34 cellular contexts compared by ENCODE assay signal in the genomic region with DNA sequence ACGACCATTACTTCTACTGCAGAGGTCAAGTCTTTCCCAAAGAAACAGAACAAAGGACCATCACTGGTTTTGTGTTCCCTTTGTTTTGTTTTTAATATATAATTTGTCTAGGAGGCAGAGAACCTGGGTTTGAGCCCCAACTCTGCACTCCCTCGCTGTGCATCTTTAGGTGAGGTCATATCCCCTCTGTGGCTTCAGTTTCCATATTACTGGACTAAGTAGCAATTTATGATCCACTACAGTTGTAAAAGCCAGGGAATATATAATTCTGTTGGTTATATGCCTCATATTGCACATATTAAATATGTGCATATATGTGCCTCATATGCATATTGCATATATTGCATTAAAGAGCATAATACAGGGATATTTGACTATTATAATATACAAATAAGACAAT.
"Had no signal": no experiment of that assay in that cellular context is flagged by ENCODE, and none has a peak within 500 bp of the region (broad histone marks: within the 10 kb centered on the region; RNA-seq: fewer than 3 reads in every experiment).

No MANE protein-coding gene starts in this region.

- H3K9me3 ChIP-seq: MG63 had no signal

- DNase-seq: Karpas-422, Kasumi-1, MG63, MM.1S, MV-4-11, NCI-H1048, NCI-H1092, NCI-H1092 treated with DMSO at 0.1 percent for 48 hours, NCI-H1105, NCI-H1105 treated with DMSO at 0.1 percent for 48 hours, NCI-H1417, NCI-H1417 treated with DMSO at 0.1 percent for 48 hours, NCI-H1436, NCI-H1436 treated with DMSO at 0.1 percent for 48 hours, NCI-H146, NCI-H1694, NCI-H1694 treated with DMSO at 0.1 percent for 48 hours, NCI-H187, NCI-H187 treated with DMSO at 0.1 percent for 48 hours, NCI-H1930, NCI-H2029, NCI-H2029 treated with DMSO at 0.1 percent for 48 hours, NCI-H2081, NCI-H2081 treated with DMSO at 0.1 percent for 48 hours, NCI-H2107, NCI-H2171, NCI-H2171 treated with DMSO at 0.1 percent for 48 hours, NCI-H2227 treated with DMSO at 0.1 percent for 48 hours, NCI-H226, NCI-H345, NCI-H446, NCI-H446 treated with DMSO at 0.1 percent for 48 hours, NCI-H510A, NCI-H510A treated with DMSO at 0.1 percent for 48 hours had no signal

- H3K36me3 ChIP-seq: MG63 had no signal

- H3K27me3 ChIP-seq: MG63 had no signal

- H3K4me3 ChIP-seq: MG63 had no signal
